1 cellular context compared by ENCODE assay signal in genomic region chr18:61502472-61502871, GRCh38.
TF ChIP-seq lines count a peak whose summit lies in the region.

No MANE protein-coding gene starts in this region.

TF ChIP-seq in IMR-90, 13 proteins besides CTCF, POLR2A, EP300 and RAD21:
- peak; percentile 78 for TF ChIP-seq SMC3 (IDR thresholded peaks at IDR 0.05; ENCODE audit: low read depth, low read length)
- no peak for TF ChIP-seq RFX5 (IDR thresholded peaks at IDR 0.05; ENCODE audit: low read depth, low read length)
- TF ChIP-seq USF2 (IDR thresholded peaks at IDR 0.05; ENCODE audit: low read depth, low read length): no peak
- no peak for TF ChIP-seq NFE2L2 (IDR thresholded peaks at IDR 0.05; ENCODE audit: low read depth, low read length)
